ENCODE assay signal across 10 cellular contexts in the genomic region with DNA sequence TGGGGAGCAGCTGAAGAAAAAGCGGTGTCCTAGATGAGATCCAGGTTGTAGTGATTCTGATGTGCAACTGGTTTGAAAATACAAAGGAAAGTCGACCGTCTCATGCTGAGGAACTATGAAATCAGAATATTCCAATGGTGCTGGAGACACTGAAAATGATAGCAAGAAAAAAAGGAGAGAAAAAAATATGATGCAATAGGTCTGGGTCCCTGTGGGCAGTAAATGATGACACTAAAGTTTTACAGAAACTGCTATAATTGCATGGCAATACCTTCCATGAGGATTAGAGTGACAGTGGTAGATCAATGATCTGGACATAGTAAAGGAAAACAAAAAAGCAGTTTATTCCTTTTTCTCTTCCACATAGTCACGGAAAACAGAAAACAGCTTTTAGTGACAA. TPM values are rescaled to one million over a fixed set of nuclear protein-coding genes. Genes with fewer than 3 reads are reported as not detected.
DNase-seq lines count a peak whose midpoint lies in the region; ATAC-seq and TF ChIP-seq lines count a peak whose summit lies in the region.
"Had no signal": no experiment of that assay in that cellular context is flagged by ENCODE, and none has a peak within 500 bp of the region (broad histone marks: within the 10 kb centered on the region; RNA-seq: fewer than 3 reads in every experiment).

No MANE protein-coding gene starts in this region.

- DNase-seq in CD4-positive, alpha-beta memory T cell = no peak
- DNase-seq in naive B cell = no peak
- no peak for DNase-seq in stimulated activated CD4-positive, alpha-beta T cell treated with anti-CD3 and anti-CD28 coated beads, Interleukin-15, amount 100 ng/mL, for 24 hours
- DNase-seq in foreskin fibroblast = no peak
- DNase-seq in cortex of kidney (lab: John Stamatoyannopoulos, UW) = no peak
- no peak for DNase-seq in NCI-H1105 treated with DMSO at 0.1 percent for 48 hours (lab: John Stamatoyannopoulos, UW)
- DNase-seq: stomach had no signal

- CTCF ChIA-PET in CD4-positive, alpha-beta memory T cell (lab: Charles Lee; ENCODE audit: partially characterized antibody) = interaction anchor here (1.1 to 5.4 kb wide), 15 partner anchors 8 to 186 kb away, joined by 3 to 107 read pairs (median 8); a partner anchor contains a TSS

- peak overlapping the region in 1 of 2 donors; percentile 95 for H3K4me3 ChIP-seq in CD4-positive, alpha-beta memory T cell (ENCODE audit: low read length in 2 of 2)
- H3K4me3 ChIP-seq in HUES48 (ENCODE audit: low read depth, low read length) (peak overlapping the region; percentile 87; the same call in 1 of the 2 replicates), foreskin fibroblast (ENCODE audit: low read depth in 1 of 2, low read length in 2 of 2) (no peak overlapping the region)
- H3K4me3 ChIP-seq: lung had no signal

- H3K36me3 ChIP-seq in CD4-positive, alpha-beta memory T cell (ENCODE audit: insufficient read depth, low read length) = no peaks in the 10 kb centered on the region
- H3K36me3 ChIP-seq in HUES48 (ENCODE audit: control insufficient read depth, insufficient read depth, low read length) = peaks cover 39% of the 10 kb centered on the region

- no peak for TF ChIP-seq CTCF in foreskin fibroblast (IDR thresholded peaks at IDR 0.05; ENCODE audit: low read depth, low read length)

- H3K9me3 ChIP-seq in CD4-positive, alpha-beta memory T cell (ENCODE audit: control insufficient read depth in 1 of 2, low read length in 2 of 2) = no peaks in the 10 kb centered on the region
- no peaks in the 10 kb centered on the region for H3K9me3 ChIP-seq in HUES48 (ENCODE audit: control insufficient read depth, insufficient read depth, low read length)
- H3K9me3 ChIP-seq: stomach had no signal

- H3K27ac ChIP-seq in CD4-positive, alpha-beta memory T cell (ENCODE audit: low read depth, low read length) = peak overlapping the region; percentile 88
- no peak overlapping the region for H3K27ac ChIP-seq in HUES48 (ENCODE audit: low read depth, low read length)

- peaks cover 0 to 2% (median 0%) of the 10 kb centered on the region in 8 donors for H3K9me3 Mint-ChIP-seq in CD4-positive, alpha-beta memory T cell
- no peaks in the 10 kb centered on the region for H3K9me3 Mint-ChIP-seq in activated T-helper 17 cell treated with anti-CD3 and anti-CD28 coated beads, Interleukin-2, amount 50 U/mL, for 72 hours
- H3K9me3 Mint-ChIP-seq in naive B cell = no peaks in the 10 kb centered on the region

- peaks cover 60% of the 10 kb centered on the region for H3K4me1 ChIP-seq in CD4-positive, alpha-beta memory T cell (ENCODE audit: insufficient read depth, low read length)
- H3K4me1 ChIP-seq in HUES48 (ENCODE audit: control insufficient read depth, insufficient read depth, low read length) = 0 out of 2 replicates have a peak, but pooled peaks cover 7% of the 10 kb centered on the region

- intact Hi-C loops in CD4-positive, alpha-beta memory T cell (cut with micrococcal nuclease) = loop anchor here (5.0 kb wide), 2 partner anchors 177 to 192 kb away; a partner anchor contains a TSS

- H3K27ac Mint-ChIP-seq in CD4-positive, alpha-beta memory T cell = peak overlapping the region; percentile 92 to 99 (median 96)
- H3K27ac Mint-ChIP-seq in activated T-helper 17 cell treated with anti-CD3 and anti-CD28 coated beads, Interleukin-2, amount 50 U/mL, for 72 hours = peak overlapping the region; percentile 99
- peak overlapping the region in 5 of 6 donors; percentile 71 to 98 (median 87) for H3K27ac Mint-ChIP-seq in naive B cell

- peak overlapping the region; percentile 97 to 100 (median 99) for H3K4me3 Mint-ChIP-seq in CD4-positive, alpha-beta memory T cell
- H3K4me3 Mint-ChIP-seq in activated T-helper 17 cell treated with anti-CD3 and anti-CD28 coated beads, Interleukin-2, amount 50 U/mL, for 72 hours = peak overlapping the region; percentile 98
- peak overlapping the region in 7 of 8 donors; percentile 94 to 100 (median 99) for H3K4me3 Mint-ChIP-seq in naive B cell

- ATAC-seq in activated T-helper 17 cell treated with anti-CD3 and anti-CD28 coated beads, Interleukin-2, amount 50 U/mL, for 72 hours (replicated peaks) = no peak
- ATAC-seq in naive B cell (ENCODE audit: low read depth in 2 of 2) = no peak

- POLR2A ChIA-PET in CD4-positive, alpha-beta memory T cell (lab: Charles Lee; ENCODE audit: partially characterized antibody) = interaction anchor here (1.1 to 47.8 kb wide), 7 partner anchors 1 to 183 kb away, joined by 4 to 1214 read pairs (median 201); a partner anchor contains a TSS

- no peaks in the 10 kb centered on the region for H3K27me3 Mint-ChIP-seq in CD4-positive, alpha-beta memory T cell
- H3K27me3 Mint-ChIP-seq in activated T-helper 17 cell treated with anti-CD3 and anti-CD28 coated beads, Interleukin-2, amount 50 U/mL, for 72 hours = no peaks in the 10 kb centered on the region
- H3K27me3 Mint-ChIP-seq in naive B cell = no peaks in the 10 kb centered on the region

- no peaks in the 10 kb centered on the region for H3K27me3 ChIP-seq in CD4-positive, alpha-beta memory T cell (ENCODE audit: insufficient read depth, low read length)
- no peaks in the 10 kb centered on the region for H3K27me3 ChIP-seq in HUES48 (ENCODE audit: control insufficient read depth, insufficient read depth, low read length)
- H3K27me3 ChIP-seq: stomach had no signal

- peaks cover 42 to 81% (median 57%) of the 10 kb centered on the region in 4 donors for H3K4me1 Mint-ChIP-seq in CD4-positive, alpha-beta memory T cell
- H3K4me1 Mint-ChIP-seq in activated T-helper 17 cell treated with anti-CD3 and anti-CD28 coated beads, Interleukin-2, amount 50 U/mL, for 72 hours = peaks cover 43% of the 10 kb centered on the region
- H3K4me1 Mint-ChIP-seq in naive B cell = peaks cover 46 to 55% (median 53%) of the 10 kb centered on the region in 3 donors

- H3K9ac ChIP-seq in HUES48 (ENCODE audit: low read depth, low read length) = no peak overlapping the region

- H3K36me3 Mint-ChIP-seq in CD4-positive, alpha-beta memory T cell = peaks cover 10 to 39% of the 10 kb centered on the region in 2 donors
- H3K36me3 Mint-ChIP-seq in activated T-helper 17 cell treated with anti-CD3 and anti-CD28 coated beads, Interleukin-2, amount 50 U/mL, for 72 hours (ENCODE audit: low read depth) = peaks cover 69% of the 10 kb centered on the region
- no peaks in the 10 kb centered on the region for H3K36me3 Mint-ChIP-seq in naive B cell

RNA-seq across cellular contexts. Expression of a gene that starts 2.3 kb away (rescaled TPM):
- total RNA-seq in CD4-positive, alpha-beta memory T cell = 10 to 100 TPM; 35.7 to 39.3 TPM
- 10 to 100 TPM; 75.1 to 86.9 TPM for polyA plus RNA-seq in CD4-positive, alpha-beta memory T cell
- total RNA-seq in activated T-helper 17 cell treated with anti-CD3 and anti-CD28 coated beads, Interleukin-2, amount 50 U/mL, for 72 hours = 10 to 100 TPM; 23.4 to 35.6 TPM
- 10 to 100 TPM; 60.7 to 88.1 (median 76.5) TPM for polyA plus RNA-seq in naive B cell (ENCODE audit: low read depth in 6 of 6)

RNA-seq across cellular contexts. Expression of a gene that starts 5.6 kb away (rescaled TPM):
- 1,000 to 10,000 TPM; 1,301 to 1,410 TPM for total RNA-seq in CD4-positive, alpha-beta memory T cell
- polyA plus RNA-seq in CD4-positive, alpha-beta memory T cell = 100 to 1,000 TPM; 195 to 493 TPM
- total RNA-seq in activated T-helper 17 cell treated with anti-CD3 and anti-CD28 coated beads, Interleukin-2, amount 50 U/mL, for 72 hours = 100 to 1,000 TPM; 282 to 502 TPM
- 100 to 1,000 TPM in 1 of 6 donors, 10 to 100 TPM in 5; 64.0 to 119 (median 65.9) TPM for polyA plus RNA-seq in naive B cell (ENCODE audit: low read depth in 6 of 6)

RNA-seq across cellular contexts. Expression of a gene that starts 40.5 kb away (rescaled TPM):
- total RNA-seq in CD4-positive, alpha-beta memory T cell = not detected
- not detected for polyA plus RNA-seq in CD4-positive, alpha-beta memory T cell
- 1 to 10 TPM in 1 of 2 donors, under 1 TPM in 1; 0.30 to 2.5 TPM for total RNA-seq in activated T-helper 17 cell treated with anti-CD3 and anti-CD28 coated beads, Interleukin-2, amount 50 U/mL, for 72 hours
- polyA plus RNA-seq in naive B cell (ENCODE audit: low read depth in 6 of 6) = under 1 TPM in 1 of 6 donors, not detected in 5; 0.38 TPM

RNA-seq across cellular contexts. Expression of a gene that starts 41.3 kb away (rescaled TPM):
- 10 to 100 TPM; 17.5 to 21.5 TPM for total RNA-seq in CD4-positive, alpha-beta memory T cell
- 1 to 10 TPM; 4.7 to 5.7 TPM for polyA plus RNA-seq in CD4-positive, alpha-beta memory T cell
- total RNA-seq in activated T-helper 17 cell treated with anti-CD3 and anti-CD28 coated beads, Interleukin-2, amount 50 U/mL, for 72 hours = 100 to 1,000 TPM; 101 to 104 TPM
- 10 to 100 TPM in 5 of 6 donors, 1 to 10 TPM in 1; 10.0 to 18.6 (median 11.9) TPM for polyA plus RNA-seq in naive B cell (ENCODE audit: low read depth in 6 of 6)

RNA-seq across cellular contexts. Expression of a gene that starts 48.5 kb away (rescaled TPM):
- 100 to 1,000 TPM; 106 to 112 TPM for total RNA-seq in CD4-positive, alpha-beta memory T cell
- 10 to 100 TPM; 67.5 to 80.8 TPM for polyA plus RNA-seq in CD4-positive, alpha-beta memory T cell
- 10 to 100 TPM; 34.2 to 50.8 TPM for total RNA-seq in activated T-helper 17 cell treated with anti-CD3 and anti-CD28 coated beads, Interleukin-2, amount 50 U/mL, for 72 hours
- polyA plus RNA-seq in naive B cell (ENCODE audit: low read depth in 6 of 6) = 10 to 100 TPM; 58.4 to 77.7 (median 68.8) TPM
